ENCODE assay signal across 17 cellular contexts in genomic region chr5:34626751-34627150, GRCh38. TPM values are rescaled to one million over a fixed set of nuclear protein-coding genes. Genes with fewer than 3 reads are reported as not detected.
A peak's percentile ranks its signal among the peaks of the same experiment; 100 is the strongest.
DNase-seq lines count a peak whose midpoint lies in the region; ATAC-seq and TF ChIP-seq lines count a peak whose summit lies in the region.
"Had no signal": no experiment of that assay in that cellular context is flagged by ENCODE, and none has a peak within 500 bp of the region (broad histone marks: within the 10 kb centered on the region; RNA-seq: fewer than 3 reads in every experiment).

No MANE protein-coding gene starts in this region.

- no peak for TF ChIP-seq POLR2A in gastrocnemius medialis (IDR thresholded peaks at IDR 0.05)

- DNase-seq in SJSA1 (ENCODE audit: low read depth in 1 of 2, low spot score in 2 of 2) (no peak), choroid plexus epithelial cell (ENCODE audit: low read depth) (peak; percentile 39), mesenchymal stem cell (peak; percentile 39), NCI-H1105 (lab: John Stamatoyannopoulos, UW) (no peak), NOMO-1 (lab: John Stamatoyannopoulos, UW; ENCODE audit: unreplicated experiment in 2 of 2) (no peak), cortex of kidney (lab: John Stamatoyannopoulos, UW) (no peak), gastrocnemius medialis (no peak)
- DNase-seq: 8988T; CD4-positive, alpha-beta memory T cell; DMS153; DMS79; GDM1 had no signal

- H3K23ac ChIP-seq in mesenchymal stem cell (ENCODE audit: low read length in 2 of 2), result no peak overlapping the region

- H3K27ac ChIP-seq in SJSA1 (peak overlapping the region; percentile 70; the same call in 1 of the 2 replicates), mesenchymal stem cell (ENCODE audit: low read length, poor library complexity, severe bottlenecking) (no peak overlapping the region), gastrocnemius medialis (no peak overlapping the region)
- H3K27ac ChIP-seq: BLaER1, HL-60 had no signal

- WGBS in mesenchymal stem cell, result no CpG with 5 or more reads among the region's 5 CpGs

- intact Hi-C loops in gastrocnemius medialis (cut with DNase I; ENCODE audit: low total_unique reads), result no loop called here

- H3K9me3 ChIP-seq in SJSA1 (replicated peaks) (no peaks in the 10 kb centered on the region), mesenchymal stem cell (ENCODE audit: control insufficient read depth, low read length) (no peaks in the 10 kb centered on the region), gastrocnemius medialis (no peaks in the 10 kb centered on the region)
- H3K9me3 ChIP-seq: HAP-1 had no signal

- H3K36me3 ChIP-seq in SJSA1 (no peaks in the 10 kb centered on the region), mesenchymal stem cell (ENCODE audit: control insufficient read depth in 1 of 2, insufficient read depth in 2 of 2, low read depth in 1 of 2, low read length in 2 of 2) (no peaks in the 10 kb centered on the region), gastrocnemius medialis (no peaks in the 10 kb centered on the region)
- H3K36me3 ChIP-seq: BLaER1, HAP-1 had no signal

- H2BK15ac ChIP-seq in mesenchymal stem cell (ENCODE audit: low read depth, poor library complexity, severe bottlenecking), result no peak overlapping the region

- no peak overlapping the region for H2AFZ ChIP-seq in mesenchymal stem cell (ENCODE audit: low read depth, low read length)

- no peak overlapping the region for H2BK120ac ChIP-seq in mesenchymal stem cell (ENCODE audit: low read depth, low read length)

- no peak overlapping the region for H2BK5ac ChIP-seq in mesenchymal stem cell (ENCODE audit: low read depth, low read length, poor library complexity, severe bottlenecking)

- H3K14ac ChIP-seq in mesenchymal stem cell (ENCODE audit: low read length in 2 of 2), result no peak overlapping the region

- no peaks in the 10 kb centered on the region for H3K27me3 ChIP-seq in SJSA1 (replicated peaks)
- H3K27me3 ChIP-seq in mesenchymal stem cell (ENCODE audit: control insufficient read depth in 1 of 2, insufficient read depth in 1 of 2, low read length in 2 of 2), result no peaks in the 10 kb centered on the region
- no peaks in the 10 kb centered on the region for H3K27me3 ChIP-seq in gastrocnemius medialis
- H3K27me3 ChIP-seq: BLaER1 had no signal

- H3K4me3 ChIP-seq in SJSA1 (no peak overlapping the region), choroid plexus epithelial cell (ENCODE audit: low read depth, low read length) (no peak overlapping the region), mesenchymal stem cell (ENCODE audit: insufficient read depth in 1 of 2, low read depth in 1 of 2, low read length in 2 of 2) (no peak overlapping the region), gastrocnemius medialis (no peak overlapping the region)
- H3K4me3 ChIP-seq: BLaER1, GM23248, HAP-1 had no signal

- H3K9ac ChIP-seq in mesenchymal stem cell (ENCODE audit: low read length), result no peak overlapping the region
- H3K9ac ChIP-seq: BLaER1 had no signal

- no peaks in the 10 kb centered on the region for H3K79me1 ChIP-seq in mesenchymal stem cell (replicated peaks; ENCODE audit: low read length, poor library complexity, severe bottlenecking)

- no peak for TF ChIP-seq CTCF in choroid plexus epithelial cell (conservative IDR thresholded peaks at IDR 0.05; ENCODE audit: low read depth, low read length)
- TF ChIP-seq CTCF in gastrocnemius medialis (IDR thresholded peaks at IDR 0.05 in 4 of 5, conservative IDR thresholded peaks at IDR 0.05 in 1 of 5), result no peak

- in situ Hi-C loops in gastrocnemius medialis (cut with MboI; ENCODE audit: low sequenced_read_pairs in 4 of 4), result no loop called here

- no peak overlapping the region for H4K91ac ChIP-seq in mesenchymal stem cell (ENCODE audit: low read length)

- ATAC-seq in gastrocnemius medialis, result no peak

- no peak overlapping the region for H2AK5ac ChIP-seq in mesenchymal stem cell (ENCODE audit: low read length, severe bottlenecking)

- H3K4me1 ChIP-seq in SJSA1 (replicated peaks), result peaks cover 35% of the 10 kb centered on the region
- peaks cover 4% of the 10 kb centered on the region for H3K4me1 ChIP-seq in mesenchymal stem cell (ENCODE audit: control insufficient read depth, insufficient read depth, low read depth, low read length)
- no peaks in the 10 kb centered on the region for H3K4me1 ChIP-seq in gastrocnemius medialis
- H3K4me1 ChIP-seq: BLaER1 had no signal

- no peak overlapping the region for H4K8ac ChIP-seq in mesenchymal stem cell (ENCODE audit: low read length)

- peak overlapping the region in 1 of 2 experiments; percentile 55 for H2BK12ac ChIP-seq in mesenchymal stem cell (ENCODE audit: low read length in 2 of 2)

- H3K4ac ChIP-seq in mesenchymal stem cell (ENCODE audit: low read depth in 1 of 2, low read length in 2 of 2), result no peak overlapping the region

- H3K18ac ChIP-seq in mesenchymal stem cell (ENCODE audit: low read depth in 1 of 2, low read length in 2 of 2), result peak overlapping the region in 1 of 2 experiments; percentile 19

- H3K4me2 ChIP-seq in mesenchymal stem cell (ENCODE audit: low read length, poor library complexity, severe bottlenecking), result no peak overlapping the region
- H3K4me2 ChIP-seq: BLaER1 had no signal

RNA-seq across cellular contexts. Expression of gene RAI14, which starts 29.4 kb away (rescaled TPM):
- total RNA-seq in SJSA1 (2014; rRNA removed; shearing (Covaris generic)), result 21.5 and 30.6 TPM in 2 replicates
- 100 TPM for polyA plus RNA-seq in mesenchymal stem cell (2013, experiment 1 of 2)
- polyA plus RNA-seq in mesenchymal stem cell (2013, experiment 2 of 2), result 99.7 TPM
- 1 to 10 TPM; 1.1 to 3.6 (median 1.7) TPM for total RNA-seq in gastrocnemius medialis
- polyA plus RNA-seq: CD14-positive monocyte had no signal

Comparison
In these comparisons a context has a peak if more than half of its experiments do, and no peak if none do; other contexts are left out.
1. DNase-seq: peak in choroid plexus epithelial cell (single experiment) and mesenchymal stem cell (single experiment); none in SJSA1 (0 of 2), NCI-H1105 (single experiment), NOMO-1 (0 of 2), cortex of kidney (single experiment) and gastrocnemius medialis (0 of 2).